20 cellular contexts compared by ENCODE assay signal in the genomic region with DNA sequence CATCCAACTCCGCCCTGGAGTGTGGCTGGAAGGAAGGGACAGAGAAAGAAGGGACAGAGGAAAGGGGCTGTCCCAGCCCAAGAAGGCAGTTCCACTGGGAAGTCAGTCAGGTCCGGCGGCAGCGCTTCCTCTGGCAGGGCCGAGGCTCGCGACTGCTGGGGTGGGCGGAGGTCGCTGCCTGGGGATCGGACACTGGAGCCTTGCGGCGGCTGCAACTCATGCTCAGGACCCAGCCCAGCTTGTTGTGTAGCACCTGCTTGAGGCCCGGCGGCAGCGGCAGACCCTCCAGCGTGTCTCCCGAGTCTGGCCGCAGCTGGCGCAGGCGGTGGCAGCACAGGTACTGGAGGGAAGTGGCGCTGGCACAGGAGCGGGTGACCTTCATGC. TPM values are rescaled to one million over a fixed set of nuclear protein-coding genes. Genes with fewer than 3 reads are reported as not detected.
DNase-seq lines count a peak whose midpoint lies in the region; ATAC-seq and TF ChIP-seq lines count a peak whose summit lies in the region.
"Had no signal": no experiment of that assay in that cellular context is flagged by ENCODE, and none has a peak within 500 bp of the region (broad histone marks: within the 10 kb centered on the region; RNA-seq: fewer than 3 reads in every experiment).

No MANE protein-coding gene starts in this region.

- ATAC-seq in right cardiac atrium (no peak), heart right ventricle (no peak), psoas muscle (no peak)
- ATAC-seq: CD8-positive, alpha-beta T cell; PC-3; SK-N-SH treated with all-trans-retinoic acid at 6 μM for 48 hours had no signal

- CTCF ChIA-PET in HEK293 (lab: Yijun Ruan, JAX): no interaction called here

- H3K36me3 Mint-ChIP-seq in glutamatergic neuron (ENCODE audit: unreplicated experiment): no peaks in the 10 kb centered on the region
- peaks cover 2% of the 10 kb centered on the region for H3K36me3 Mint-ChIP-seq in osteocyte (ENCODE audit: unreplicated experiment)
- H3K36me3 Mint-ChIP-seq: IgD-negative memory B cell had no signal

- TF ChIP-seq CTCF in heart right ventricle (IDR thresholded peaks at IDR 0.05) (no peak), HEK293 (tag by site-specific recombination; IDR thresholded peaks at IDR 0.05) (no peak), glutamatergic neuron (IDR thresholded peaks at IDR 0.05; ENCODE audit: partially characterized antibody, unreplicated experiment) (no peak), psoas muscle (IDR thresholded peaks at IDR 0.05) (no peak), osteocyte (IDR thresholded peaks at IDR 0.05) (no peak)

- H3K4me1 Mint-ChIP-seq in glutamatergic neuron (ENCODE audit: low read depth, unreplicated experiment): peaks cover 13% of the 10 kb centered on the region
- peaks cover 24% of the 10 kb centered on the region for H3K4me1 Mint-ChIP-seq in osteocyte (ENCODE audit: unreplicated experiment)

- H3K27ac Mint-ChIP-seq in glutamatergic neuron (ENCODE audit: unreplicated experiment) (peak overlapping the region; percentile 80), osteocyte (ENCODE audit: unreplicated experiment) (no peak overlapping the region)
- H3K27ac Mint-ChIP-seq: CD8-positive, alpha-beta T cell had no signal

- H3K9me3 ChIP-seq in right cardiac atrium (ENCODE audit: control insufficient read depth, low read length): no peaks in the 10 kb centered on the region
- no peaks in the 10 kb centered on the region for H3K9me3 ChIP-seq in heart right ventricle
- no peaks in the 10 kb centered on the region for H3K9me3 ChIP-seq in HEK293 (ENCODE audit: control insufficient read depth, insufficient read depth, low read depth, low read length)
- no peaks in the 10 kb centered on the region for H3K9me3 ChIP-seq in psoas muscle
- H3K9me3 ChIP-seq in MG63: no peaks in the 10 kb centered on the region

- H3K4me1 ChIP-seq in right cardiac atrium (ENCODE audit: control insufficient read depth, insufficient read depth, low read length) (peaks cover 8% of the 10 kb centered on the region), heart right ventricle (peaks cover 23 to 52% (median 39%) of the 10 kb centered on the region in 9 donors), HEK293 (ENCODE audit: control insufficient read depth, insufficient read depth, low read length) (peaks cover 9% of the 10 kb centered on the region), psoas muscle (peaks cover 35% of the 10 kb centered on the region)

- intact Hi-C loops in right cardiac atrium (cut with DNase I): loop anchor here in 1 of 4 donors (5.0 kb wide), 1 partner anchor 65 kb away; no protein-coding TSS in a partner anchor
- intact Hi-C loops in heart right ventricle (cut with DNase I): loop anchor here in 1 of 10 donors (5.0 kb wide), 1 partner anchor 160 kb away; no protein-coding TSS in a partner anchor
- intact Hi-C loops in psoas muscle (cut with DNase I): loop anchor here in 1 of 2 donors (10.0 kb wide), 1 partner anchor 168 kb away; the partner anchor contains the start of gene MSRB1

- H3K4me3 Mint-ChIP-seq in glutamatergic neuron (ENCODE audit: unreplicated experiment): peak overlapping the region; percentile 74
- no peak overlapping the region for H3K4me3 Mint-ChIP-seq in osteocyte (ENCODE audit: unreplicated experiment)
- H3K4me3 Mint-ChIP-seq: CD8-positive, alpha-beta T cell; H9 had no signal

- DNase-seq in right cardiac atrium (peak in 2 of 3 donors; percentile 53 to 64), heart right ventricle (no peak), glutamatergic neuron (peak; percentile 43), psoas muscle (peak; percentile 16 to 46), MG63 (no peak), NCI-H226 (no peak), osteocyte (ENCODE audit: extremely low spot score, unreplicated experiment) (no peak)
- DNase-seq: ACHN; AML-193; CD8-positive, alpha-beta T cell; DMS79 treated with DMSO at 0.1 percent for 48 hours; H9; NCI-H1436; NCI-H2029 treated with DMSO at 0.1 percent for 48 hours; NCI-H510A treated with DMSO at 0.1 percent for 48 hours; PC-3; SHP77 treated with DMSO at 0.1 percent for 48 hours had no signal

- peaks cover 20% of the 10 kb centered on the region for H3K27me3 Mint-ChIP-seq in glutamatergic neuron (ENCODE audit: unreplicated experiment)
- no peaks in the 10 kb centered on the region for H3K27me3 Mint-ChIP-seq in osteocyte (ENCODE audit: unreplicated experiment)
- H3K27me3 Mint-ChIP-seq: IgD-negative memory B cell had no signal

- H3K27ac ChIP-seq in right cardiac atrium (ENCODE audit: low read length) (no peak overlapping the region), heart right ventricle (peak overlapping the region in 1 of 10 donors; percentile 5), HEK293 (ENCODE audit: extremely low read depth, low read depth, low read length) (no peak overlapping the region), psoas muscle (no peak overlapping the region)

- peaks cover 11% of the 10 kb centered on the region for H3K9me3 Mint-ChIP-seq in glutamatergic neuron (ENCODE audit: unreplicated experiment)
- no peaks in the 10 kb centered on the region for H3K9me3 Mint-ChIP-seq in osteocyte (ENCODE audit: unreplicated experiment)
- H3K9me3 Mint-ChIP-seq: CD8-positive, alpha-beta T cell; H9; IgD-negative memory B cell had no signal

- POLR2A ChIA-PET in HEK293 (lab: Yijun Ruan, JAX): interaction anchor here (1.0 kb wide), 1 partner anchor 14 kb away, joined by 3 read pairs; no protein-coding TSS in a partner anchor

- peaks cover 0 to 63% (median 15%) of the 10 kb centered on the region in 9 donors for H3K36me3 ChIP-seq in heart right ventricle
- H3K36me3 ChIP-seq in HEK293 (ENCODE audit: control insufficient read depth in 2 of 2, insufficient read depth in 1 of 2, low read length in 2 of 2): peaks cover 4 to 74% of the 10 kb centered on the region in 2 experiments; a peak in 2 of 3 replicates
- H3K36me3 ChIP-seq in psoas muscle (ENCODE audit: insufficient read depth in 1 of 2, low read depth in 1 of 2): peaks cover 0 to 63% of the 10 kb centered on the region in 2 donors
- H3K36me3 ChIP-seq in MG63: peaks cover 56% of the 10 kb centered on the region

- H3K27me3 ChIP-seq in right cardiac atrium (ENCODE audit: control insufficient read depth, insufficient read depth): no peaks in the 10 kb centered on the region
- H3K27me3 ChIP-seq in heart right ventricle: no peaks in the 10 kb centered on the region
- no peaks in the 10 kb centered on the region for H3K27me3 ChIP-seq in psoas muscle (ENCODE audit: insufficient read depth in 3 of 3, low read length in 2 of 3)
- no peaks in the 10 kb centered on the region for H3K27me3 ChIP-seq in MG63

- H3K4me3 ChIP-seq in right cardiac atrium (ENCODE audit: low read length): no peak overlapping the region
- no peak overlapping the region for H3K4me3 ChIP-seq in heart right ventricle
- H3K4me3 ChIP-seq in HEK293 (ENCODE audit: low read depth, low read length): no peak overlapping the region
- no peak overlapping the region for H3K4me3 ChIP-seq in psoas muscle
- no peak overlapping the region for H3K4me3 ChIP-seq in MG63

- 85% methylated on average over 22 of the region's 22 CpGs for WGBS in right cardiac atrium
- 87 to 89% methylated on average over 18 to 22 of the region's 22 CpGs for WGBS in heart right ventricle, 2 donors
- 75 to 84% (median 82%) methylated on average over 12 to 22 of the region's 22 CpGs for WGBS in psoas muscle, 3 donors

RNA-seq across cellular contexts. Expression of gene MRPS34, which starts 4.0 kb away (rescaled TPM):
- total RNA-seq in right cardiac atrium (10 to 100 TPM; 53.3 to 80.0 (median 69.1) TPM), heart right ventricle (10 to 100 TPM; 57.8 to 94.9 (median 76.2) TPM), glutamatergic neuron (ENCODE audit: unreplicated experiment) (75.1 TPM), psoas muscle (10 to 100 TPM; 56.3 to 75.1 (median 71.4) TPM), osteocyte (70.9 and 73.9 TPM in 2 replicates)
- polyA plus RNA-seq in right cardiac atrium (91.4 TPM), heart right ventricle (100 to 1,000 TPM in 1 of 2 donors, 10 to 100 TPM in 1; 84.7 to 141 TPM), psoas muscle (100 to 1,000 TPM in 2 of 3 donors, 10 to 100 TPM in 1; 85.6 to 172 (median 138) TPM)
- total RNA-seq in MG63 (2014; rRNA removed; shearing (Covaris generic); ENCODE audit: low replicate concordance): 225 and 308 TPM in 2 replicates

RNA-seq across cellular contexts. Expression of gene EME2, which starts 4.4 kb away (rescaled TPM):
- 10 to 100 TPM in 2 of 4 donors, 1 to 10 TPM in 2; 8.1 to 11.3 (median 9.8) TPM for total RNA-seq in right cardiac atrium
- polyA plus RNA-seq in right cardiac atrium: 6.3 TPM
- total RNA-seq in heart right ventricle: 10 to 100 TPM in 1 of 10 donors, 1 to 10 TPM in 9; 4.9 to 13.8 (median 7.3) TPM
- polyA plus RNA-seq in heart right ventricle: 10 to 100 TPM in 1 of 2 donors, 1 to 10 TPM in 1; 3.0 to 17.9 TPM
- total RNA-seq in glutamatergic neuron (ENCODE audit: unreplicated experiment): 68.7 TPM
- total RNA-seq in psoas muscle: 10 to 100 TPM in 1 of 4 donors, 1 to 10 TPM in 3; 4.3 to 11.3 (median 5.9) TPM
- polyA plus RNA-seq in psoas muscle: 1 to 10 TPM; 2.6 to 5.2 (median 4.5) TPM
- 3.3 and 6.6 TPM in 2 replicates for total RNA-seq in MG63 (2014; rRNA removed; shearing (Covaris generic); ENCODE audit: low replicate concordance)
- total RNA-seq in osteocyte: 21.5 and 22.4 TPM in 2 replicates

RNA-seq across cellular contexts. Expression of gene SPSB3, which starts 5.4 kb away (rescaled TPM):
- total RNA-seq in right cardiac atrium (10 to 100 TPM; 24.5 to 41.3 (median 34.1) TPM), heart right ventricle (10 to 100 TPM; 25.1 to 52.4 (median 27.1) TPM), glutamatergic neuron (ENCODE audit: unreplicated experiment) (80.4 TPM), psoas muscle (10 to 100 TPM; 38.4 to 59.5 (median 49.9) TPM), osteocyte (52.8 and 53.4 TPM in 2 replicates)
- polyA plus RNA-seq in right cardiac atrium (51.8 TPM), heart right ventricle (10 to 100 TPM; 52.0 to 97.7 TPM), psoas muscle (100 to 1,000 TPM in 1 of 3 donors, 10 to 100 TPM in 2; 26.3 to 108 (median 78.1) TPM)
- 34.3 and 40.3 TPM in 2 replicates for total RNA-seq in MG63 (2014; rRNA removed; shearing (Covaris generic); ENCODE audit: low replicate concordance)

RNA-seq across cellular contexts. Expression of gene NME3, which starts 5.6 kb away (rescaled TPM):
- total RNA-seq in right cardiac atrium: 10 to 100 TPM; 36.5 to 55.4 (median 47.4) TPM
- polyA plus RNA-seq in right cardiac atrium: 75.2 TPM
- total RNA-seq in heart right ventricle: 10 to 100 TPM; 21.8 to 41.1 (median 30.3) TPM
- polyA plus RNA-seq in heart right ventricle: 100 to 1,000 TPM in 1 of 2 donors, 10 to 100 TPM in 1; 47.7 to 176 TPM
- total RNA-seq in glutamatergic neuron (ENCODE audit: unreplicated experiment): 79.1 TPM
- 10 to 100 TPM in 3 of 4 donors, 1 to 10 TPM in 1; 9.9 to 23.8 (median 13.8) TPM for total RNA-seq in psoas muscle
- 10 to 100 TPM; 18.8 to 27.1 (median 22.4) TPM for polyA plus RNA-seq in psoas muscle
- 0.46 TPM in 1 of 2 replicates, not detected in the other for total RNA-seq in MG63 (2014; rRNA removed; shearing (Covaris generic); ENCODE audit: low replicate concordance)
- 45.8 and 48.8 TPM in 2 replicates for total RNA-seq in osteocyte

RNA-seq across cellular contexts. Expression of gene NUBP2, which starts 5.8 kb away (rescaled TPM):
- total RNA-seq in right cardiac atrium (10 to 100 TPM; 33.1 to 39.1 (median 35.9) TPM), heart right ventricle (10 to 100 TPM; 24.1 to 35.3 (median 28.7) TPM), glutamatergic neuron (ENCODE audit: unreplicated experiment) (66.1 TPM), psoas muscle (10 to 100 TPM; 34.7 to 44.7 (median 38.5) TPM), osteocyte (55.5 and 56.3 TPM in 2 replicates)
- polyA plus RNA-seq in right cardiac atrium (45.3 TPM), heart right ventricle (10 to 100 TPM; 40.5 to 74.1 TPM), psoas muscle (10 to 100 TPM; 61.9 to 96.0 (median 76.1) TPM)
- 156 and 163 TPM in 2 replicates for total RNA-seq in MG63 (2014; rRNA removed; shearing (Covaris generic); ENCODE audit: low replicate concordance)

Comparison
In these comparisons a context has a peak if more than half of its experiments do, and no peak if none do; other contexts are left out.
1. DNase-seq: peak in right cardiac atrium (2 of 3), glutamatergic neuron (single experiment) and psoas muscle (2 of 2); none in heart right ventricle (0 of 2), MG63 (single experiment), NCI-H226 (single experiment) and osteocyte (single experiment).